In genomic region chr18:9290171-9290570, GRCh38 we compare ENCODE assay signal across 28 cellular contexts. TPM values are rescaled to one million over a fixed set of nuclear protein-coding genes. Genes with fewer than 3 reads are reported as not detected.
DNase-seq lines count a peak whose midpoint lies in the region; ATAC-seq and TF ChIP-seq lines count a peak whose summit lies in the region.
"Had no signal": no experiment of that assay in that cellular context is flagged by ENCODE, and none has a peak within 500 bp of the region (broad histone marks: within the 10 kb centered on the region; RNA-seq: fewer than 3 reads in every experiment).

No MANE protein-coding gene starts in this region.

- no peak for TF ChIP-seq CTCF in osteocyte (IDR thresholded peaks at IDR 0.05)

- H3K4me3 Mint-ChIP-seq in osteocyte (ENCODE audit: unreplicated experiment) = no peak overlapping the region
- H3K4me3 Mint-ChIP-seq: activated CD4-positive, alpha-beta T cell treated with anti-CD3 and anti-CD28 coated beads, Interleukin-2, amount 10 ng/mL, durations not matched to agents 7 days and 5 days; activated naive CD8-positive, alpha-beta T cell treated with anti-CD3 and anti-CD28 coated beads, Interleukin-2, amount 10 ng/mL, durations not matched to agents 7 days and 5 days; activated T-cell treated with anti-CD3 and anti-CD28 coated beads, Interleukin-2, amount 50 U/mL, for 24 hours; CD4-positive, CD25-positive, alpha-beta regulatory T cell; nephron had no signal

- peaks cover 14% of the 10 kb centered on the region for H3K36me3 Mint-ChIP-seq in osteocyte (ENCODE audit: unreplicated experiment)

- H3K9me3 Mint-ChIP-seq in osteocyte (ENCODE audit: unreplicated experiment) = peaks cover 13% of the 10 kb centered on the region

- H3K27me3 ChIP-seq in adipocyte (replicated peaks; ENCODE audit: control insufficient read depth, insufficient read depth, low read length) = no peaks in the 10 kb centered on the region
- H3K27me3 ChIP-seq: gastrocnemius medialis, right atrium auricular region, suprapubic skin had no signal

- peaks cover 6% of the 10 kb centered on the region for H3K4me1 Mint-ChIP-seq in osteocyte (ENCODE audit: unreplicated experiment)
- H3K4me1 Mint-ChIP-seq: activated CD4-positive, alpha-beta T cell treated with anti-CD3 and anti-CD28 coated beads, Interleukin-2, amount 10 ng/mL, durations not matched to agents 7 days and 5 days; activated naive CD8-positive, alpha-beta T cell treated with anti-CD3 and anti-CD28 coated beads, Interleukin-2, amount 10 ng/mL, durations not matched to agents 7 days and 5 days; nephron had no signal

- no peak for ATAC-seq in GM18511 (IDR thresholded peaks at IDR 0.05; ENCODE audit: unreplicated experiment)
- ATAC-seq: gastrocnemius medialis, GM12878, left ventricle myocardium superior had no signal

- peak; percentile 9 for DNase-seq in EH (ENCODE audit: low read depth)
- DNase-seq in adipocyte (ENCODE audit: low read depth) = peak; percentile 15
- DNase-seq in fibroblast of peridontal ligament (ENCODE audit: extremely low read depth) = peak; percentile 62
- no peak for DNase-seq in osteocyte (ENCODE audit: extremely low spot score, unreplicated experiment)
- no peak for DNase-seq in stimulated activated CD4-positive, alpha-beta T cell treated with anti-CD3 and anti-CD28 coated beads, Interleukin-4, amount 100 ng/mL, for 1 hour
- no peak for DNase-seq in stimulated activated CD4-positive, alpha-beta T cell treated with anti-CD3 and anti-CD28 coated beads, Interleukin-4, amount 100 ng/mL, for 24 hours
- DNase-seq: activated CD4-positive, alpha-beta T cell treated with anti-CD3 and anti-CD28 coated beads, Interleukin-2, amount 10 ng/mL, durations not matched to agents 7 days and 5 days; activated gamma-delta T cell; activated naive CD8-positive, alpha-beta T cell treated with anti-CD3 and anti-CD28 coated beads, Interleukin-2, amount 10 ng/mL, durations not matched to agents 7 days and 5 days; activated T-cell treated with anti-CD3 and anti-CD28 coated beads, Interleukin-2, amount 50 U/mL, for 24 hours; CD4-positive, CD25-positive, alpha-beta regulatory T cell; EL; gastrocnemius medialis; GM23248; left ventricle myocardium superior; NCI-H1105; NCI-H187 treated with DMSO at 0.1 percent for 48 hours; NCI-H226; NCI-H69; stimulated activated CD4-positive, alpha-beta T cell treated with anti-CD3 and anti-CD28 coated beads, Interleukin-12 subunit alpha, Interleukin-12 subunit beta, amount 100 ng/mL, for 4 hours; stimulated activated naive CD4-positive, alpha-beta T cell; SW 1271; T-helper 9 cell had no signal

- H3K4me3 ChIP-seq in adipocyte (ENCODE audit: low read length) = no peak overlapping the region
- H3K4me3 ChIP-seq: gastrocnemius medialis, GM12878, GM23248, right atrium auricular region, suprapubic skin had no signal

- H3K9me3 ChIP-seq in adipocyte (ENCODE audit: control insufficient read depth, low read length) = peaks cover 6% of the 10 kb centered on the region
- H3K9me3 ChIP-seq: gastrocnemius medialis had no signal

- no peak overlapping the region for H3K9ac ChIP-seq in adipocyte (ENCODE audit: low read length)
- H3K9ac ChIP-seq: GM23248 had no signal

- no peaks in the 10 kb centered on the region for H3K27me3 Mint-ChIP-seq in osteocyte (ENCODE audit: unreplicated experiment)
- H3K27me3 Mint-ChIP-seq: activated CD4-positive, alpha-beta T cell treated with anti-CD3 and anti-CD28 coated beads, Interleukin-2, amount 10 ng/mL, durations not matched to agents 7 days and 5 days; activated naive CD8-positive, alpha-beta T cell treated with anti-CD3 and anti-CD28 coated beads, Interleukin-2, amount 10 ng/mL, durations not matched to agents 7 days and 5 days; activated T-cell treated with anti-CD3 and anti-CD28 coated beads, Interleukin-2, amount 50 U/mL, for 24 hours; CD4-positive, CD25-positive, alpha-beta regulatory T cell had no signal

- no peaks in the 10 kb centered on the region for H3K4me1 ChIP-seq in adipocyte (ENCODE audit: control insufficient read depth, insufficient read depth, low read length)
- H3K4me1 ChIP-seq: gastrocnemius medialis, right atrium auricular region, suprapubic skin had no signal

- peak overlapping the region; percentile 71 for H3K27ac Mint-ChIP-seq in osteocyte (ENCODE audit: unreplicated experiment)
- H3K27ac Mint-ChIP-seq: activated CD4-positive, alpha-beta T cell treated with anti-CD3 and anti-CD28 coated beads, Interleukin-2, amount 10 ng/mL, durations not matched to agents 7 days and 5 days; activated naive CD8-positive, alpha-beta T cell treated with anti-CD3 and anti-CD28 coated beads, Interleukin-2, amount 10 ng/mL, durations not matched to agents 7 days and 5 days; activated T-cell treated with anti-CD3 and anti-CD28 coated beads, Interleukin-2, amount 50 U/mL, for 24 hours; CD4-positive, CD25-positive, alpha-beta regulatory T cell; nephron had no signal

- H3K36me3 ChIP-seq in adipocyte (ENCODE audit: control insufficient read depth, insufficient read depth, low read length, severe bottlenecking) = no peaks in the 10 kb centered on the region
- H3K36me3 ChIP-seq: gastrocnemius medialis, right atrium auricular region, suprapubic skin had no signal

RNA-seq across cellular contexts. Expression of gene TWSG1, which starts 44.4 kb away (rescaled TPM):
- total RNA-seq in osteocyte = 69.8 and 71.9 TPM in 2 replicates

Comparison
In these comparisons a context has a peak if more than half of its experiments do, and no peak if none do; other contexts are left out.
1. DNase-seq: peak in EH (single experiment), adipocyte (single experiment) and fibroblast of peridontal ligament (single experiment); none in osteocyte (single experiment), stimulated activated CD4-positive, alpha-beta T cell treated with anti-CD3 and anti-CD28 coated beads, Interleukin-4, amount 100 ng/mL, for 1 hour (single experiment) and stimulated activated CD4-positive, alpha-beta T cell treated with anti-CD3 and anti-CD28 coated beads, Interleukin-4, amount 100 ng/mL, for 24 hours (single experiment).